In genomic region chr2:60553992-60554648, GRCh38 we compare ENCODE assay signal across 8 cellular contexts. TPM values are rescaled to one million over a fixed set of nuclear protein-coding genes. Genes with fewer than 3 reads are reported as not detected.
DNase-seq lines count a peak whose midpoint lies in the region; ATAC-seq and TF ChIP-seq lines count a peak whose summit lies in the region.

No MANE protein-coding gene starts in this region.

- peaks cover 74% of the 10 kb centered on the region for H3K27me3 Mint-ChIP-seq in central memory CD8-positive, alpha-beta T cell

- H3K9me3 ChIP-seq in OCI-LY7 (ENCODE audit: low read length): no peaks in the 10 kb centered on the region
- no peaks in the 10 kb centered on the region for H3K9me3 ChIP-seq in right lobe of liver
- H3K9me3 ChIP-seq in thoracic aorta: no peaks in the 10 kb centered on the region

- H2AFZ ChIP-seq in OCI-LY7 (ENCODE audit: low read length): peak overlapping the region; percentile 71

- H3K9me2 ChIP-seq in OCI-LY7 (ENCODE audit: insufficient read depth, low read length): no peaks in the 10 kb centered on the region

- WGBS in right lobe of liver (ENCODE audit: insufficient coverage, low coverage, low lambda C conversion rate, missing lambda C conversion rate): 0% methylated on average over 25 of the region's 61 CpGs

- H3K4me1 ChIP-seq in OCI-LY7 (ENCODE audit: insufficient read depth, low read length, poor library complexity, severe bottlenecking) (peaks cover 17% of the 10 kb centered on the region), right lobe of liver (peaks cover 0 to 58% (median 9%) of the 10 kb centered on the region in 4 donors), thoracic aorta (ENCODE audit: control insufficient read depth in 1 of 2, low read depth in 2 of 2) (peaks cover 58 to 64% of the 10 kb centered on the region in 2 donors)

- CTCF ChIA-PET in OCI-LY7 (lab: Charles Lee; ENCODE audit: unreplicated experiment): interaction anchor here (0.6 to 0.7 kb wide), 2 partner anchors 31 to 202 kb away, joined by 3 to 5 read pairs; no protein-coding TSS in a partner anchor

- POLR2A ChIA-PET in OCI-LY7 (lab: Charles Lee): interaction anchor here (0.6 to 1.4 kb wide), 6 partner anchors 15 to 730 kb away, joined by 3 to 6 read pairs (median 3); no protein-coding TSS in a partner anchor

- peak overlapping the region; percentile 90 for H3K27ac ChIP-seq in OCI-LY7 (ENCODE audit: low read depth, low read length, poor library complexity, severe bottlenecking)
- H3K27ac ChIP-seq in right lobe of liver: peak overlapping the region in 1 of 3 donors; percentile 4
- no peak overlapping the region for H3K27ac ChIP-seq in thoracic aorta

- peaks cover 60% of the 10 kb centered on the region for H3K79me2 ChIP-seq in OCI-LY7 (ENCODE audit: insufficient read depth, low read depth, low read length)

- peak overlapping the region; percentile 100 for H3K4me2 ChIP-seq in OCI-LY7 (ENCODE audit: low read length)

- peaks cover 40% of the 10 kb centered on the region for H3K4me1 Mint-ChIP-seq in central memory CD8-positive, alpha-beta T cell

- TF ChIP-seq CTCF in OCI-LY7 (conservative IDR thresholded peaks at IDR 0.05; ENCODE audit: low read length) (no peak), right lobe of liver (IDR thresholded peaks at IDR 0.05) (no peak), thoracic aorta (IDR thresholded peaks at IDR 0.05) (no peak)

- H3K27ac Mint-ChIP-seq in central memory CD8-positive, alpha-beta T cell (ENCODE audit: low read depth): no peak overlapping the region

- peak; percentile 24 for ATAC-seq in GM21619 (IDR thresholded peaks at IDR 0.05; ENCODE audit: unreplicated experiment)
- no peak for ATAC-seq in central memory CD8-positive, alpha-beta T cell (replicated peaks; ENCODE audit: extremely low read depth, poor library complexity, severe bottlenecking)
- ATAC-seq in right lobe of liver: peak in 3 of 4 donors; percentile 2 to 10 (median 8)
- ATAC-seq in thoracic aorta (ENCODE audit: insufficient number of reproducible peaks, low FRiP score, low read depth): no peak
- ATAC-seq in GM21576 (IDR thresholded peaks at IDR 0.05; ENCODE audit: unreplicated experiment): no peak

- DNase-seq in COR-L47 (lab: John Stamatoyannopoulos, UW) (peak; percentile 42), OCI-LY7 (ENCODE audit: low spot score) (peak; percentile 69), right lobe of liver (peak; percentile 47 to 71 (median 54)), thoracic aorta (ENCODE audit: low spot score) (no peak), foreskin melanocyte (no peak)
- no peak for DNase-seq in central memory CD8-positive, alpha-beta T cell (ENCODE audit: low spot score in 2 of 2)

- H3K4me3 ChIP-seq in OCI-LY7 (ENCODE audit: low read depth, low read length, poor library complexity, severe bottlenecking) (peak overlapping the region; percentile 93), right lobe of liver (peak overlapping the region; percentile 39 to 53 (median 40)), thoracic aorta (peak overlapping the region; percentile 93)

- no peaks in the 10 kb centered on the region for H3K9me3 Mint-ChIP-seq in central memory CD8-positive, alpha-beta T cell

- no peak for TF ChIP-seq POLR2A in right lobe of liver (IDR thresholded peaks at IDR 0.05)

- H3K36me3 ChIP-seq in OCI-LY7 (ENCODE audit: insufficient read depth, low read length): peaks cover 11% of the 10 kb centered on the region; the same call in 1 of the 2 replicates
- no peaks in the 10 kb centered on the region for H3K36me3 ChIP-seq in right lobe of liver
- H3K36me3 ChIP-seq in thoracic aorta: no peaks in the 10 kb centered on the region

- peaks cover 0 to 26% of the 10 kb centered on the region in 2 donors for H3K27me3 ChIP-seq in right lobe of liver
- H3K27me3 ChIP-seq in thoracic aorta (replicated peaks; ENCODE audit: insufficient read depth): peaks cover 8% of the 10 kb centered on the region

- H4K20me1 ChIP-seq in OCI-LY7 (ENCODE audit: insufficient read depth, low read length): no peaks in the 10 kb centered on the region

- BruUV-seq in OCI-LY7 (replicated peaks; lab: Mats Ljungman, UMichigan): no TSS peak

- H3K4me3 Mint-ChIP-seq in central memory CD8-positive, alpha-beta T cell: peak overlapping the region; percentile 84

- intact Hi-C loops in OCI-LY7 (cut with micrococcal nuclease; ENCODE audit: unreplicated experiment) (loop anchor here (5.0 to 10.0 kb wide), 4 partner anchors 331 to 1481 kb away; partner anchors contain the start of gene REL), right lobe of liver (cut with DNase I) (loop anchor here in 1 of 2 donors (10.0 kb wide), 1 partner anchor 1259 kb away; no protein-coding TSS in a partner anchor)

- H3K36me3 Mint-ChIP-seq in central memory CD8-positive, alpha-beta T cell (ENCODE audit: insufficient read depth): peaks cover 10% of the 10 kb centered on the region

RNA-seq across cellular contexts. Expression of gene BCL11A, which starts 0.7 kb away (rescaled TPM):
- 54.9 and 64.3 TPM in 2 replicates for total RNA-seq in OCI-LY7 (2014; rRNA removed; shearing (Covaris generic))
- total RNA-seq in OCI-LY7 (2022) (163 and 167 TPM in 2 replicates), right lobe of liver (under 1 TPM; 0.06 to 0.80 (median 0.37) TPM), thoracic aorta (under 1 TPM; 0.41 to 0.99 TPM)

Comparison
In these comparisons a context has a peak if more than half of its experiments do, and no peak if none do; other contexts are left out.
1. DNase-seq: peak in COR-L47 (single experiment), OCI-LY7 (single experiment) and right lobe of liver (3 of 3); none in central memory CD8-positive, alpha-beta T cell (0 of 2), thoracic aorta (single experiment) and foreskin melanocyte (single experiment).
2. ATAC-seq: peak in GM21619 (single experiment) and right lobe of liver (3 of 4); none in central memory CD8-positive, alpha-beta T cell (single experiment), thoracic aorta (single experiment) and GM21576 (single experiment).
3. H3K4me3 ChIP-seq: peak in every context shown above with its lines; median percentile 93 in OCI-LY7; 93 in thoracic aorta; 40 in right lobe of liver.
4. RNA of gene BCL11A, which starts 0.7 kb away (total RNA-seq): 54.9 to 167 TPM in OCI-LY7; 0.41 to 0.99 TPM in thoracic aorta and 0.06 to 0.80 TPM in right lobe of liver; every median in the first group is over 10 times any median in the second.